Comparison of ENCODE assay signal across 21 cellular contexts in the genomic region with DNA sequence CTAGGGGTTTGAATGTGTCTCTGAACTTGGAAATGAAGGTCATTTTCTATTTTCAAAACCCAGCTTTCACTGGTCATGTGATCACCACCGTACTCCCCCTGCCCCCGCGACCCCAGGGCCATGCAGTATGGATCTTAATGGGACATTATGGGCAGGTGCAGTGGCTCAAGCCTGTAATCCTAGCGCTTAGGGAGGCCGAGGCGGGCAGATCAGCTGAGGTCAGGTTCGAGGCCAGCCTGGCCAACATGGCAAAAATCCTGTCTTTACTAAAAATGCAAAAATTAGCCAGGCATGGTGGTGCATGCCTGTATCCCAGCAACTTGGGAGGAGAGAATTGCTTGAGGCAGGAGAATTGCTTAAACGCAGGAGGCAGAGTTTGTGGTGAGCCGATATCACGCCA.
DNase-seq lines count a peak whose midpoint lies in the region; ATAC-seq, FAIRE-seq and TF ChIP-seq lines count a peak whose summit lies in the region.
"Had no signal": no experiment of that assay in that cellular context is flagged by ENCODE, and none has a peak within 500 bp of the region (broad histone marks: within the 10 kb centered on the region; RNA-seq: fewer than 3 reads in every experiment).

No MANE protein-coding gene starts in this region.

- H3K36me3 ChIP-seq in kidney (ENCODE audit: control insufficient read depth in 1 of 2, insufficient read depth in 2 of 2, low read length in 2 of 2): peaks cover 7 to 34% of the 10 kb centered on the region in 2 donors
- H3K36me3 ChIP-seq in stomach: peaks cover 15 to 55% (median 43%) of the 10 kb centered on the region in 4 donors
- H3K36me3 ChIP-seq in MM.1S (replicated peaks; ENCODE audit: insufficient read depth, low read length): no peaks in the 10 kb centered on the region

- peak; percentile 64 for DNase-seq in Right ventricle myocardium inferior (ENCODE audit: missing footprints)
- no peak for DNase-seq in cardiac septum (ENCODE audit: low spot score)
- DNase-seq in kidney: no peak
- DNase-seq in stomach: no peak
- no peak for DNase-seq in MM.1S
- DNase-seq: AML-193; Caco-2; CD4-positive, alpha-beta T cell; GOT3; H7; HFFc6 had no signal

- TF ChIP-seq EP300 in stomach (IDR thresholded peaks at IDR 0.05): no peak

- no peak for FAIRE-seq in kidney (lab: Jason Lieb, UNC)
- FAIRE-seq: A549, D721Med, G401.6, GM12891, GM19239 had no signal

- H3K4me1 ChIP-seq in kidney (ENCODE audit: control insufficient read depth in 1 of 2, insufficient read depth in 1 of 2, low read depth in 1 of 2, low read length in 2 of 2) (peaks cover 14 to 23% of the 10 kb centered on the region in 2 donors), stomach (peaks cover 18 to 35% (median 27%) of the 10 kb centered on the region in 4 donors), MM.1S (ENCODE audit: low read length) (no peaks in the 10 kb centered on the region)

- no peak for ATAC-seq in Right ventricle myocardium inferior
- ATAC-seq in GM19455 (IDR thresholded peaks at IDR 0.05; ENCODE audit: unreplicated experiment): no peak
- ATAC-seq in HG03571 (IDR thresholded peaks at IDR 0.05; ENCODE audit: unreplicated experiment): no peak
- ATAC-seq: HCT116, HepG2 had no signal

- TF ChIP-seq POLR2A in stomach (IDR thresholded peaks at IDR 0.05): no peak

- no peak overlapping the region for H2AFZ ChIP-seq in MM.1S (ENCODE audit: low read length)

- H3K9me2 ChIP-seq in MM.1S (replicated peaks; ENCODE audit: insufficient read depth, low read length): no peaks in the 10 kb centered on the region

- H3K27me3 ChIP-seq in stomach (no peaks in the 10 kb centered on the region), MM.1S (replicated peaks; ENCODE audit: insufficient read depth, low read length) (no peaks in the 10 kb centered on the region)

- TF ChIP-seq CTCF in kidney (IDR thresholded peaks at IDR 0.05; ENCODE audit: borderline replicate concordance, extremely low read depth, insufficient read depth) (no peak), stomach (IDR thresholded peaks at IDR 0.05) (no peak), MM.1S (IDR thresholded peaks at IDR 0.05; ENCODE audit: low read length) (no peak)

- no peak overlapping the region for H3K4me2 ChIP-seq in MM.1S (ENCODE audit: low read depth, low read length)
- H3K4me2 ChIP-seq: A549 had no signal

- WGBS in stomach, 5 donors: 90 to 95% (median 93%) methylated on average over 10 of the region's 10 CpGs

- H3K4me3 ChIP-seq in kidney (ENCODE audit: low read length in 2 of 2) (no peak overlapping the region), stomach (no peak overlapping the region), MM.1S (ENCODE audit: low read length) (no peak overlapping the region)
- H3K4me3 ChIP-seq: A549 had no signal

- H3K9me3 ChIP-seq in kidney (ENCODE audit: control insufficient read depth in 1 of 2, low read length in 2 of 2) (no peaks in the 10 kb centered on the region), stomach (no peaks in the 10 kb centered on the region), MM.1S (replicated peaks; ENCODE audit: insufficient read depth, low read length) (no peaks in the 10 kb centered on the region)
- H3K9me3 ChIP-seq: A549, Caco-2 had no signal

- intact Hi-C loops in Right ventricle myocardium inferior (cut with DNase I): no loop called here
- intact Hi-C loops in cardiac septum (cut with DNase I): no loop called here
- intact Hi-C loops in kidney (cut with DNase I): no loop called here
- intact Hi-C loops in stomach (cut with DNase I; ENCODE audit: low total_unique reads): no loop called here

- H3K9ac ChIP-seq in kidney (ENCODE audit: low read length in 2 of 2) (no peak overlapping the region), MM.1S (ENCODE audit: low read length) (no peak overlapping the region)

- H4K20me1 ChIP-seq in MM.1S (ENCODE audit: insufficient read depth, low read length): no peaks in the 10 kb centered on the region

- no peaks in the 10 kb centered on the region for H3F3A ChIP-seq in MM.1S (ENCODE audit: insufficient read depth, low read length)

- H3K79me2 ChIP-seq in MM.1S (ENCODE audit: low read length): no peaks in the 10 kb centered on the region

- H3K27ac ChIP-seq in kidney (ENCODE audit: low read depth in 2 of 2, low read length in 2 of 2) (peak overlapping the region; percentile 18 to 61), stomach (peak overlapping the region in 3 of 5 donors; percentile 72 to 78 (median 78)), MM.1S (ENCODE audit: low read length) (no peak overlapping the region)
- H3K27ac ChIP-seq: 22Rv1, A549 had no signal
